ENCODE assay signal across 8 cellular contexts in genomic region chr2:37671816-37672103, GRCh38. TPM values are rescaled to one million over a fixed set of nuclear protein-coding genes. Genes with fewer than 3 reads are reported as not detected.
DNase-seq lines count a peak whose midpoint lies in the region; ATAC-seq lines count a peak whose summit lies in the region.

No MANE protein-coding gene starts in this region.

- H3K4me3 ChIP-seq in thymus (ENCODE audit: low read length), result peak overlapping the region; percentile 85

- peak overlapping the region; percentile 70 for H3K27ac Mint-ChIP-seq in activated naive CD8-positive, alpha-beta T cell treated with anti-CD3 and anti-CD28 coated beads, Interleukin-2, amount 50 U/mL, for 24 hours

- H3K27me3 Mint-ChIP-seq in activated naive CD8-positive, alpha-beta T cell treated with anti-CD3 and anti-CD28 coated beads, Interleukin-2, amount 50 U/mL, for 24 hours, result no peaks in the 10 kb centered on the region

- no peaks in the 10 kb centered on the region for H3K9me3 ChIP-seq in thymus (ENCODE audit: control insufficient read depth)

- peaks cover 9% of the 10 kb centered on the region for H3K36me3 Mint-ChIP-seq in activated naive CD8-positive, alpha-beta T cell treated with anti-CD3 and anti-CD28 coated beads, Interleukin-2, amount 50 U/mL, for 24 hours (ENCODE audit: low read depth)

- no peaks in the 10 kb centered on the region for H3K9me3 Mint-ChIP-seq in activated naive CD8-positive, alpha-beta T cell treated with anti-CD3 and anti-CD28 coated beads, Interleukin-2, amount 50 U/mL, for 24 hours

- peak; percentile 36 for DNase-seq in SKM-1 treated with dmso at 0.1 percent for 144 hours (lab: John Stamatoyannopoulos, UW; ENCODE audit: unreplicated experiment)
- no peak for DNase-seq in SKM-1 (lab: John Stamatoyannopoulos, UW; ENCODE audit: unreplicated experiment)
- no peak for DNase-seq in activated naive CD8-positive, alpha-beta T cell treated with anti-CD3 and anti-CD28 coated beads, Interleukin-2, amount 50 U/mL, for 24 hours
- no peak for DNase-seq in NCI-H1092 (lab: John Stamatoyannopoulos, UW)
- DNase-seq in globus pallidus (ENCODE audit: low spot score), result no peak

- H3K4me1 Mint-ChIP-seq in activated naive CD8-positive, alpha-beta T cell treated with anti-CD3 and anti-CD28 coated beads, Interleukin-2, amount 50 U/mL, for 24 hours, result peaks cover 60% of the 10 kb centered on the region

- ATAC-seq in HG03460 (IDR thresholded peaks at IDR 0.05; ENCODE audit: unreplicated experiment), result peak; percentile 5
- no peak for ATAC-seq in activated naive CD8-positive, alpha-beta T cell treated with anti-CD3 and anti-CD28 coated beads, Interleukin-2, amount 50 U/mL, for 24 hours

- H3K4me3 Mint-ChIP-seq in activated naive CD8-positive, alpha-beta T cell treated with anti-CD3 and anti-CD28 coated beads, Interleukin-2, amount 50 U/mL, for 24 hours, result peak overlapping the region; percentile 89

- under 1% methylated on average over 29 of the region's 29 CpGs for WGBS in thymus

- H3K27me3 ChIP-seq in layer of hippocampus (ENCODE audit: control insufficient read depth, insufficient read depth, low read length) (peaks cover 4% of the 10 kb centered on the region), thymus (ENCODE audit: control insufficient read depth, insufficient read depth) (no peaks in the 10 kb centered on the region)

- H3K36me3 ChIP-seq in thymus (ENCODE audit: control insufficient read depth, insufficient read depth), result no peaks in the 10 kb centered on the region

- peak overlapping the region; percentile 42 for H3K27ac ChIP-seq in layer of hippocampus (ENCODE audit: low read depth, low read length)
- H3K27ac ChIP-seq in thymus (ENCODE audit: low read depth), result peak overlapping the region; percentile 84

- H3K4me1 ChIP-seq in thymus (ENCODE audit: control insufficient read depth, insufficient read depth, low read length), result peaks cover 7% of the 10 kb centered on the region

RNA-seq across cellular contexts. Expression of gene CDC42EP3, which starts 0.3 kb away (rescaled TPM):
- 19.1 TPM for polyA plus RNA-seq in thymus
